ENCODE assay signal across 1 cellular context in genomic region chr6:168190646-168191443, GRCh38.
TF ChIP-seq lines count a peak whose summit lies in the region.

No MANE protein-coding gene starts in this region.

TF ChIP-seq in IMR-90, 13 proteins besides CTCF, POLR2A, EP300 and RAD21 (continued from another document):
- TF ChIP-seq USF2 (IDR thresholded peaks at IDR 0.05; ENCODE audit: low read depth, low read length) (no peak), SMC3 (IDR thresholded peaks at IDR 0.05; ENCODE audit: low read depth, low read length) (no peak)
TF ChIP-seq in IMR-90: peak in this region for 0.
